Comparison of ENCODE assay signal across 18 cellular contexts in the genomic region with DNA sequence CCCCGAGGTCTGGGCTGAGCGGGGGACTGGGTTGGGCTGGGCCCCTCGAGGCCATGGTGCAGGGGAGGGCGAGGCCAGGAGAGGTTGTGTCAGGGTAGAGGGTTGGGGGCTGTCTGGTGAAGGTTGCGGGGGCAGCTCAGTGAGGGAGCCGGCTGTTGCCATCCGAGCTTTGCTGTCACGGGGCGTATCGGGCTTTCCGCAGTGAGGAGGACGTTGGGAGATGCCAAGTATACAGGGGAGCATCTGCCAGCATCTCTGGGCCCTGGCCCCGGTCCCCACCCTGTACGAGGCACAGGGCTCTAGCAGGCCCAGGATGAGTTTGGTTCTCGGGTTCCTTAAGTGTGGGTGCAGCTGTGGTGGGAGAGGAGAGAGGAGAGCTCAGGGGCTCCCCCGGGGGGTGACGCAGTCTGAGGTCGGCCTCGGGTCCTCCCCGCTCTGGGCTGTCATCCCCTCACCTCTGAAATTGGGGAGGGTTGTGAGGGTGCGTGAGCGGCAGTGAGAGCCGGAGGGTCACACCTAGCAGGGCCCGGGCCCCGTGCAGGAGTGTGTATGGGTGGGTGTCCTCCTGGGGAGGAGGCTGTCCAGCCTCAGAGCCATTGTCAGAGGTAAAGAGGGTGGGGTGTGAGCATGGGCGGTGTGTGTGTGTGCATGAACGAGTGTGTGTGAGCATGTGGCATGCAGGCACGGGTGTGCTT.
DNase-seq lines count a peak whose midpoint lies in the region; ATAC-seq and TF ChIP-seq lines count a peak whose summit lies in the region.
"Had no signal": no experiment of that assay in that cellular context is flagged by ENCODE, and none has a peak within 500 bp of the region (broad histone marks: within the 10 kb centered on the region; RNA-seq: fewer than 3 reads in every experiment).

No MANE protein-coding gene starts in this region.

- H3K27me3 ChIP-seq in BLaER1 treated with 17β-estradiol and CSF1 and Interleukin-3, amounts not matched to agents 10 nM and 100 nM, result peaks cover 0 to 90% (median 0%) of the 10 kb centered on the region in 11 experiments; a peak in 9 of 22 replicates
- no peaks in the 10 kb centered on the region for H3K27me3 ChIP-seq in right cardiac atrium (ENCODE audit: control insufficient read depth, insufficient read depth)
- H3K27me3 ChIP-seq: SJCRH30 had no signal

- peaks cover 0 to 58% (median 33%) of the 10 kb centered on the region in 11 experiments; a peak in 13 of 22 replicates for H3K36me3 ChIP-seq in BLaER1 treated with 17β-estradiol and CSF1 and Interleukin-3, amounts not matched to agents 10 nM and 100 nM

- H3K36me3 Mint-ChIP-seq in stimulated activated memory B cell treated with anti-CD40 and anti-IgM and Interleukin-4, amounts not matched to agents 10 μg/mL and 1 μg/mL and 100 μg/mL, for 72 hours, result no peaks in the 10 kb centered on the region

- H3K4me2 ChIP-seq in BLaER1 treated with 17β-estradiol and CSF1 and Interleukin-3, amounts not matched to agents 10 nM and 100 nM, result peak overlapping the region in 10 of 11 experiments; percentile 6 to 74 (median 49); a peak in 16 of 22 replicates

- no peak overlapping the region for H3K4me3 Mint-ChIP-seq in stimulated activated memory B cell treated with anti-CD40 and anti-IgM and Interleukin-4, amounts not matched to agents 10 μg/mL and 1 μg/mL and 100 μg/mL, for 72 hours

- H3K27ac ChIP-seq in BLaER1 treated with 17β-estradiol and CSF1 and Interleukin-3, amounts not matched to agents 10 nM and 100 nM, result no peak overlapping the region
- peak overlapping the region; percentile 29 for H3K27ac ChIP-seq in RWPE1
- H3K27ac ChIP-seq in right cardiac atrium (ENCODE audit: low read length), result no peak overlapping the region
- H3K27ac ChIP-seq: C4-2B, SJCRH30 had no signal

- ATAC-seq in right cardiac atrium (no peak), GM19328 (IDR thresholded peaks at IDR 0.05; ENCODE audit: unreplicated experiment) (no peak), HG03442 (IDR thresholded peaks at IDR 0.05; ENCODE audit: unreplicated experiment) (no peak)
- ATAC-seq in stimulated activated memory B cell treated with anti-CD40 and anti-IgM and Interleukin-4, amounts not matched to agents 10 μg/mL and 1 μg/mL and 100 μg/mL, for 72 hours, result peak; percentile 2
- ATAC-seq: HepG2 had no signal

- no peaks in the 10 kb centered on the region for H3K27me3 Mint-ChIP-seq in stimulated activated memory B cell treated with anti-CD40 and anti-IgM and Interleukin-4, amounts not matched to agents 10 μg/mL and 1 μg/mL and 100 μg/mL, for 72 hours

- intact Hi-C loops in right cardiac atrium (cut with DNase I), result no loop called here

- peaks cover 4% of the 10 kb centered on the region for H3K9me3 Mint-ChIP-seq in stimulated activated memory B cell treated with anti-CD40 and anti-IgM and Interleukin-4, amounts not matched to agents 10 μg/mL and 1 μg/mL and 100 μg/mL, for 72 hours

- 0 out of 22 replicates have a peak overlapping the region, but pooled peaks of 1 of the 11 experiments have one; percentile 18 for H3K9ac ChIP-seq in BLaER1 treated with 17β-estradiol and CSF1 and Interleukin-3, amounts not matched to agents 10 nM and 100 nM

- H3K4me1 ChIP-seq in BLaER1 treated with 17β-estradiol and CSF1 and Interleukin-3, amounts not matched to agents 10 nM and 100 nM, result peaks cover 23 to 46% (median 41%) of the 10 kb centered on the region in 10 experiments
- H3K4me1 ChIP-seq in right cardiac atrium (ENCODE audit: control insufficient read depth, insufficient read depth, low read length), result no peaks in the 10 kb centered on the region

- peaks cover 0 to 17% (median 0%) of the 10 kb centered on the region in 11 experiments; a peak in 6 of 22 replicates for H3K9me3 ChIP-seq in BLaER1 treated with 17β-estradiol and CSF1 and Interleukin-3, amounts not matched to agents 10 nM and 100 nM (replicated peaks in 1 of 11)
- no peaks in the 10 kb centered on the region for H3K9me3 ChIP-seq in right cardiac atrium (ENCODE audit: control insufficient read depth, low read length)
- H3K9me3 ChIP-seq: SJCRH30 had no signal

- TF ChIP-seq CTCF in RWPE1 (conservative IDR thresholded peaks at IDR 0.05; ENCODE audit: low read depth), result no peak

- H4K20me1 ChIP-seq in BLaER1 treated with 17β-estradiol and CSF1 and Interleukin-3, amounts not matched to agents 10 nM and 100 nM, result peaks cover 12 to 81% (median 58%) of the 10 kb centered on the region in 11 experiments; a peak in 21 of 22 replicates

- CTCF ChIA-PET in RWPE1 (lab: Yijun Ruan, JAX), result interaction anchor here (0.6 to 0.9 kb wide), 3 partner anchors 10 to 207 kb away, joined by 3 to 6 read pairs (median 4); no protein-coding TSS in a partner anchor

- POLR2A ChIA-PET in RWPE1 (lab: Yijun Ruan, JAX; ENCODE audit: low non-redundant PET), result no interaction called here

- H3K27ac Mint-ChIP-seq in stimulated activated memory B cell treated with anti-CD40 and anti-IgM and Interleukin-4, amounts not matched to agents 10 μg/mL and 1 μg/mL and 100 μg/mL, for 72 hours, result no peak overlapping the region

- DNase-seq in RWPE1 (ENCODE audit: low spot score), result no peak
- peak in 2 of 3 donors; percentile 51 to 52 for DNase-seq in right cardiac atrium
- no peak for DNase-seq in NCI-H2196 (lab: John Stamatoyannopoulos, UW; ENCODE audit: unreplicated experiment)
- DNase-seq: GOT3, KBM-7, MV-4-11, NCI-H1694 treated with DMSO at 0.1 percent for 48 hours, NCI-H2107, NCI-H2227 treated with DMSO at 0.1 percent for 48 hours, NCI-H524, NCI-H82, SJCRH30 had no signal

- H3K4me3 ChIP-seq in BLaER1 treated with 17β-estradiol and CSF1 and Interleukin-3, amounts not matched to agents 10 nM and 100 nM, result no peak overlapping the region
- no peak overlapping the region for H3K4me3 ChIP-seq in right cardiac atrium (ENCODE audit: low read length)
- H3K4me3 ChIP-seq: SJCRH30 had no signal

- WGBS in right cardiac atrium, result 87% methylated on average over 28 of the region's 28 CpGs

- no peaks in the 10 kb centered on the region for H3K4me1 Mint-ChIP-seq in stimulated activated memory B cell treated with anti-CD40 and anti-IgM and Interleukin-4, amounts not matched to agents 10 μg/mL and 1 μg/mL and 100 μg/mL, for 72 hours

Comparison
In these comparisons a context has a peak if more than half of its experiments do, and no peak if none do; other contexts are left out.
1. DNase-seq: peak in right cardiac atrium (2 of 3); none in RWPE1 (single experiment) and NCI-H2196 (single experiment).